In genomic region chr7:33748793-33749192, GRCh38 we compare ENCODE assay signal across 21 cellular contexts.
"Had no signal": no experiment of that assay in that cellular context is flagged by ENCODE, and none has a peak within 500 bp of the region (broad histone marks: within the 10 kb centered on the region; RNA-seq: fewer than 3 reads in every experiment).

No MANE protein-coding gene starts in this region.

- H3K27me3 ChIP-seq: ascending aorta, breast epithelium, foreskin keratinocyte, left lung, spleen, upper lobe of left lung had no signal

- H3K9me3 ChIP-seq: ascending aorta, breast epithelium, left lung, thoracic aorta, upper lobe of left lung had no signal

- DNase-seq: activated CD4-positive, alpha-beta T cell treated with anti-CD3 and anti-CD28 coated beads, Interleukin-2, amount 10 ng/mL, durations not matched to agents 7 days and 5 days; activated CD4-positive, CD25-positive, alpha-beta regulatory T cell treated with anti-CD3 and anti-CD28 coated beads, Interleukin-2, amount 50 U/mL, for 72 hours; activated CD8-positive, alpha-beta T cell treated with anti-CD3 and anti-CD28 coated beads, Interleukin-2, amount 10 ng/mL, durations not matched to agents 7 days and 5 days; activated gamma-delta T cell treated with Interleukin-2 at 50 U/mL for 16 hours; activated T-cell treated with anti-CD3 and anti-CD28 coated beads, Interleukin-2, amount 50 U/mL, for 1 hour; effector CD4-positive, alpha-beta T cell; erythroblast; immature natural killer cell; left lung; mammary epithelial cell; natural killer cell; spleen; stimulated activated CD4-positive, alpha-beta T cell treated with anti-CD3 and anti-CD28 coated beads, Interleukin-4, amount 100 ng/mL, for 1 hour; stimulated activated naive CD4-positive, alpha-beta T cell; T-cell; upper lobe of left lung had no signal

- ATAC-seq: activated CD8-positive, alpha-beta T cell treated with anti-CD3 and anti-CD28 coated beads, Interleukin-2, amount 10 ng/mL, durations not matched to agents 7 days and 5 days; foreskin keratinocyte; left lung; natural killer cell; T-cell had no signal

- H3K27ac ChIP-seq: ascending aorta, breast epithelium, foreskin keratinocyte, left lung, spleen, thoracic aorta, upper lobe of left lung, VCaP had no signal

- H3K4me3 ChIP-seq: ascending aorta, breast epithelium, left lung, spleen, thoracic aorta, upper lobe of left lung had no signal

- H3K36me3 ChIP-seq: ascending aorta, breast epithelium, left lung, spleen, thoracic aorta, upper lobe of left lung had no signal

- H3K4me1 ChIP-seq: ascending aorta, breast epithelium, left lung, spleen had no signal
